ENCODE assay signal across 8 cellular contexts in genomic region chr19:13149173-13149627, GRCh38. TPM values are rescaled to one million over a fixed set of nuclear protein-coding genes. Genes with fewer than 3 reads are reported as not detected.
DNase-seq lines count a peak whose midpoint lies in the region; FAIRE-seq and TF ChIP-seq lines count a peak whose summit lies in the region.
"Not testable (repeated sequence)": the region's sequence is repeated elsewhere in the genome, so short reads cannot be mapped to it uniquely, and the experiment has no call there.

No MANE protein-coding gene starts in this region.

- TF ChIP-seq CTCF in bronchial epithelial cell (IDR thresholded peaks at IDR 0.05; ENCODE audit: insufficient read depth, low read length, severe bottlenecking); glutamatergic neuron (IDR thresholded peaks at IDR 0.05; ENCODE audit: partially characterized antibody, unreplicated experiment); sigmoid colon (IDR thresholded peaks at IDR 0.05): not testable (repeated sequence)

- H3K27me3 ChIP-seq in bronchial epithelial cell (ENCODE audit: control insufficient read depth, insufficient read depth, low read length); sigmoid colon: not testable (repeated sequence)

- H3K9me3 ChIP-seq in mesodermal cell (ENCODE audit: control insufficient read depth, low read length); sigmoid colon: not testable (repeated sequence)

- CTCF ChIA-PET in activated CD4-positive, alpha-beta memory T cell treated with anti-CD3 and anti-CD28 coated beads, Interleukin-2, amount 10 ng/mL, durations not matched to agents 7 days and 5 days (lab: Charles Lee) = interaction anchor here (0.6 to 2.3 kb wide), 10 partner anchors 19 to 184 kb away, joined by 3 to 12 read pairs (median 4); no protein-coding TSS in a partner anchor

- H3K36me3 Mint-ChIP-seq in activated CD4-positive, alpha-beta memory T cell treated with anti-CD3 and anti-CD28 coated beads, Interleukin-2, amount 10 ng/mL, durations not matched to agents 7 days and 5 days (ENCODE audit: low read depth) = peaks cover 27% of the 10 kb centered on the region
- not testable (repeated sequence) for H3K36me3 Mint-ChIP-seq in glutamatergic neuron (ENCODE audit: unreplicated experiment)

- peaks cover 24% of the 10 kb centered on the region for H3K4me1 Mint-ChIP-seq in activated CD4-positive, alpha-beta memory T cell treated with anti-CD3 and anti-CD28 coated beads, Interleukin-2, amount 10 ng/mL, durations not matched to agents 7 days and 5 days
- H3K4me1 Mint-ChIP-seq in glutamatergic neuron (ENCODE audit: low read depth, unreplicated experiment) = not testable (repeated sequence)

- in situ Hi-C loops in G401 (cut with HindIII; ENCODE audit: low sequenced_read_pairs) = not testable (repeated sequence)

- peak overlapping the region; percentile 95 for H3K4me3 Mint-ChIP-seq in activated CD4-positive, alpha-beta memory T cell treated with anti-CD3 and anti-CD28 coated beads, Interleukin-2, amount 10 ng/mL, durations not matched to agents 7 days and 5 days
- peak overlapping the region; percentile 94 for H3K4me3 Mint-ChIP-seq in glutamatergic neuron (ENCODE audit: unreplicated experiment)

- not testable (repeated sequence) for H3K27me3 Mint-ChIP-seq in activated CD4-positive, alpha-beta memory T cell treated with anti-CD3 and anti-CD28 coated beads, Interleukin-2, amount 10 ng/mL, durations not matched to agents 7 days and 5 days
- H3K27me3 Mint-ChIP-seq in glutamatergic neuron (ENCODE audit: unreplicated experiment) = peaks cover 21% of the 10 kb centered on the region

- not testable (repeated sequence) for H3K4me1 ChIP-seq in mesodermal cell (ENCODE audit: control insufficient read depth, insufficient read depth, low read length, poor library complexity, severe bottlenecking)
- peaks cover 6 to 22% (median 14%) of the 10 kb centered on the region in 4 donors for H3K4me1 ChIP-seq in sigmoid colon

- H3K4me3 ChIP-seq in bronchial epithelial cell (ENCODE audit: low read depth, low read length) (peak overlapping the region; percentile 66), mesodermal cell (ENCODE audit: extremely low read depth, insufficient read depth, low read length, poor library complexity, severe bottlenecking) (peak overlapping the region; percentile 99), sigmoid colon (peak overlapping the region; percentile 64 to 96 (median 92))

- DNase-seq in G401 (ENCODE audit: low spot score) (peak; percentile 32), NCI-H2227 (lab: John Stamatoyannopoulos, UW; ENCODE audit: unreplicated experiment) (peak; percentile 43), ureter (ENCODE audit: low spot score) (peak; percentile 61)
- DNase-seq in activated CD4-positive, alpha-beta memory T cell treated with anti-CD3 and anti-CD28 coated beads, Interleukin-2, amount 10 ng/mL, durations not matched to agents 7 days and 5 days = peak; percentile 27
- not testable (repeated sequence) for DNase-seq in bronchial epithelial cell (ENCODE audit: low read depth); glutamatergic neuron; sigmoid colon

- POLR2A ChIA-PET in activated CD4-positive, alpha-beta memory T cell treated with anti-CD3 and anti-CD28 coated beads, Interleukin-2, amount 10 ng/mL, durations not matched to agents 7 days and 5 days (lab: Charles Lee) = interaction anchor here (1.4 to 5.0 kb wide), 7 partner anchors 13 to 44 kb away, joined by 3 to 335 read pairs (median 10); partner anchors contain the start of gene NACC1

- H3K9me3 Mint-ChIP-seq in activated CD4-positive, alpha-beta memory T cell treated with anti-CD3 and anti-CD28 coated beads, Interleukin-2, amount 10 ng/mL, durations not matched to agents 7 days and 5 days = not testable (repeated sequence)
- peaks cover 20% of the 10 kb centered on the region for H3K9me3 Mint-ChIP-seq in glutamatergic neuron (ENCODE audit: unreplicated experiment)

- intact Hi-C loops in sigmoid colon (cut with DNase I) = loop anchor here (2.0 kb wide), 1 partner anchor 114 kb away; no protein-coding TSS in a partner anchor

- H3K36me3 ChIP-seq in bronchial epithelial cell (ENCODE audit: control insufficient read depth, insufficient read depth, low read length) = peaks cover 14% of the 10 kb centered on the region
- peaks cover 16% of the 10 kb centered on the region for H3K36me3 ChIP-seq in mesodermal cell (ENCODE audit: control insufficient read depth, insufficient read depth, low read length)
- peaks cover 6 to 19% (median 10%) of the 10 kb centered on the region in 4 donors for H3K36me3 ChIP-seq in sigmoid colon

- TF ChIP-seq POLR2A in sigmoid colon (IDR thresholded peaks at IDR 0.05) = not testable (repeated sequence)

- peak overlapping the region; percentile 24 for H3K27ac Mint-ChIP-seq in activated CD4-positive, alpha-beta memory T cell treated with anti-CD3 and anti-CD28 coated beads, Interleukin-2, amount 10 ng/mL, durations not matched to agents 7 days and 5 days
- not testable (repeated sequence) for H3K27ac Mint-ChIP-seq in glutamatergic neuron (ENCODE audit: unreplicated experiment)

- TF ChIP-seq EP300 in sigmoid colon (IDR thresholded peaks at IDR 0.05) = not testable (repeated sequence)

- WGBS in mesodermal cell (ENCODE audit: insufficient coverage in 2 of 2), 2 experiments = 62 to 88% methylated on average over 5 to 14 of the region's 17 CpGs
- WGBS in sigmoid colon, 2 donors = 13 to 51% methylated on average over 17 of the region's 17 CpGs

- not testable (repeated sequence) for H3K27ac ChIP-seq in mesodermal cell (ENCODE audit: low read depth, low read length, severe bottlenecking)
- H3K27ac ChIP-seq in sigmoid colon = peak overlapping the region; percentile 92 to 100 (median 100)

- FAIRE-seq in bronchial epithelial cell (lab: Jason Lieb, UNC) = not testable (repeated sequence)

RNA-seq across cellular contexts. Expression of gene STX10, which starts 1.0 kb away (rescaled TPM):
- total RNA-seq in G401 (2014; rRNA removed; shearing (Covaris generic)) = 93.4 and 112 TPM in 2 replicates
- 10 to 100 TPM; 69.0 to 72.2 TPM for total RNA-seq in activated CD4-positive, alpha-beta memory T cell treated with anti-CD3 and anti-CD28 coated beads, Interleukin-2, amount 10 ng/mL, durations not matched to agents 7 days and 5 days
- total RNA-seq in bronchial epithelial cell (68.4 and 75.3 TPM in 2 replicates), glutamatergic neuron (ENCODE audit: unreplicated experiment) (17.2 TPM), sigmoid colon (10 to 100 TPM; 65.3 to 87.0 (median 76.8) TPM), ureter (37.3 TPM)
- 45.6 TPM for polyA plus RNA-seq in mesodermal cell (2013, experiment 1 of 2)
- 36.3 TPM for polyA plus RNA-seq in mesodermal cell (2013, experiment 2 of 2)
- 100 to 1,000 TPM in 1 of 3 donors, 10 to 100 TPM in 2; 63.1 to 127 (median 64.0) TPM for polyA plus RNA-seq in sigmoid colon

RNA-seq across cellular contexts. Expression of gene IER2, which starts 1.0 kb away (rescaled TPM):
- total RNA-seq in G401 (2014; rRNA removed; shearing (Covaris generic)) = 33.3 and 40.5 TPM in 2 replicates
- 100 to 1,000 TPM; 231 to 234 TPM for total RNA-seq in activated CD4-positive, alpha-beta memory T cell treated with anti-CD3 and anti-CD28 coated beads, Interleukin-2, amount 10 ng/mL, durations not matched to agents 7 days and 5 days
- total RNA-seq in bronchial epithelial cell (32.1 and 35.2 TPM in 2 replicates), glutamatergic neuron (ENCODE audit: unreplicated experiment) (109 TPM), sigmoid colon (100 to 1,000 TPM in 2 of 4 donors, 10 to 100 TPM in 2; 30.3 to 215 (median 85.6) TPM), ureter (94.0 TPM)
- 106 TPM for polyA plus RNA-seq in mesodermal cell (2013, experiment 1 of 2)
- polyA plus RNA-seq in mesodermal cell (2013, experiment 2 of 2) = 66.8 TPM
- 100 to 1,000 TPM in 2 of 3 donors, 10 to 100 TPM in 1; 62.9 to 163 (median 138) TPM for polyA plus RNA-seq in sigmoid colon

RNA-seq across cellular contexts. Expression of gene NACC1, which starts 31.1 kb away (rescaled TPM):
- 53.4 and 60.5 TPM in 2 replicates for total RNA-seq in G401 (2014; rRNA removed; shearing (Covaris generic))
- total RNA-seq in activated CD4-positive, alpha-beta memory T cell treated with anti-CD3 and anti-CD28 coated beads, Interleukin-2, amount 10 ng/mL, durations not matched to agents 7 days and 5 days = 10 to 100 TPM; 74.5 to 82.2 TPM
- total RNA-seq in bronchial epithelial cell = 20.3 and 46.6 TPM in 2 replicates
- 68.6 TPM for total RNA-seq in glutamatergic neuron (ENCODE audit: unreplicated experiment)
- polyA plus RNA-seq in mesodermal cell (2013, experiment 1 of 2) = 60.4 TPM
- 40.7 TPM for polyA plus RNA-seq in mesodermal cell (2013, experiment 2 of 2)
- total RNA-seq in sigmoid colon = 10 to 100 TPM in 3 of 4 donors, 1 to 10 TPM in 1; 8.1 to 20.5 (median 17.3) TPM
- 10 to 100 TPM; 15.0 to 67.2 (median 26.4) TPM for polyA plus RNA-seq in sigmoid colon
- total RNA-seq in ureter = 57.0 TPM

RNA-seq across cellular contexts. Expression of gene TRMT1, which starts 32.7 kb away (rescaled TPM):
- 86.8 and 87.0 TPM in 2 replicates for total RNA-seq in G401 (2014; rRNA removed; shearing (Covaris generic))
- 10 to 100 TPM; 29.4 to 29.7 TPM for total RNA-seq in activated CD4-positive, alpha-beta memory T cell treated with anti-CD3 and anti-CD28 coated beads, Interleukin-2, amount 10 ng/mL, durations not matched to agents 7 days and 5 days
- 28.0 and 40.5 TPM in 2 replicates for total RNA-seq in bronchial epithelial cell
- 29.2 TPM for total RNA-seq in glutamatergic neuron (ENCODE audit: unreplicated experiment)
- 36.2 TPM for polyA plus RNA-seq in mesodermal cell (2013, experiment 1 of 2)
- polyA plus RNA-seq in mesodermal cell (2013, experiment 2 of 2) = 27.4 TPM
- 10 to 100 TPM; 17.4 to 25.8 (median 21.9) TPM for total RNA-seq in sigmoid colon
- polyA plus RNA-seq in sigmoid colon = 10 to 100 TPM in 2 of 3 donors, 1 to 10 TPM in 1; 6.7 to 48.6 (median 10.2) TPM
- total RNA-seq in ureter = 54.6 TPM

RNA-seq across cellular contexts. Expression of gene LYL1, which starts 46.5 kb away (rescaled TPM):
- total RNA-seq in G401 (2014; rRNA removed; shearing (Covaris generic)) = not detected in 2 replicates
- total RNA-seq in activated CD4-positive, alpha-beta memory T cell treated with anti-CD3 and anti-CD28 coated beads, Interleukin-2, amount 10 ng/mL, durations not matched to agents 7 days and 5 days = 1 to 10 TPM; 5.7 to 6.2 TPM
- total RNA-seq in bronchial epithelial cell = 0.51 and 1.3 TPM in 2 replicates
- total RNA-seq in glutamatergic neuron (ENCODE audit: unreplicated experiment) = 1.3 TPM
- polyA plus RNA-seq in mesodermal cell (2013, experiment 1 of 2) = 14.3 TPM
- polyA plus RNA-seq in mesodermal cell (2013, experiment 2 of 2) = 10.6 TPM
- total RNA-seq in sigmoid colon = 10 to 100 TPM; 13.0 to 17.8 (median 15.2) TPM
- polyA plus RNA-seq in sigmoid colon = 10 to 100 TPM in 1 of 3 donors, 1 to 10 TPM in 2; 3.0 to 18.4 (median 3.7) TPM
- 3.0 TPM for total RNA-seq in ureter
